In genomic region chr17:79527286-79527685, GRCh38 we compare ENCODE assay signal across 9 cellular contexts.
"Had no signal": no experiment of that assay in that cellular context is flagged by ENCODE, and none has a peak within 500 bp of the region (broad histone marks: within the 10 kb centered on the region; RNA-seq: fewer than 3 reads in every experiment).

No MANE protein-coding gene starts in this region.

- H3K36me3 ChIP-seq: HAP-1 had no signal

- H3K9ac ChIP-seq: GM23248 had no signal

- DNase-seq: GM23248, GOT3, H7, HFFc6, KBM-7 had no signal

- H3K9me3 ChIP-seq: HAP-1 had no signal

- FAIRE-seq: HepG2 had no signal

- H3K4me1 ChIP-seq: HAP-1 had no signal

- H3K4me3 Mint-ChIP-seq: HFFc6, IgD-negative memory B cell had no signal

- H3K27ac ChIP-seq: GM23248, HL-60 had no signal

- H3K4me3 ChIP-seq: GM23248, HAP-1 had no signal

- H3K27ac Mint-ChIP-seq: HFFc6, IgD-negative memory B cell had no signal

- H2AFZ ChIP-seq: GM23248 had no signal

- H3K9me3 Mint-ChIP-seq: IgD-negative memory B cell had no signal
